In the genomic region with DNA sequence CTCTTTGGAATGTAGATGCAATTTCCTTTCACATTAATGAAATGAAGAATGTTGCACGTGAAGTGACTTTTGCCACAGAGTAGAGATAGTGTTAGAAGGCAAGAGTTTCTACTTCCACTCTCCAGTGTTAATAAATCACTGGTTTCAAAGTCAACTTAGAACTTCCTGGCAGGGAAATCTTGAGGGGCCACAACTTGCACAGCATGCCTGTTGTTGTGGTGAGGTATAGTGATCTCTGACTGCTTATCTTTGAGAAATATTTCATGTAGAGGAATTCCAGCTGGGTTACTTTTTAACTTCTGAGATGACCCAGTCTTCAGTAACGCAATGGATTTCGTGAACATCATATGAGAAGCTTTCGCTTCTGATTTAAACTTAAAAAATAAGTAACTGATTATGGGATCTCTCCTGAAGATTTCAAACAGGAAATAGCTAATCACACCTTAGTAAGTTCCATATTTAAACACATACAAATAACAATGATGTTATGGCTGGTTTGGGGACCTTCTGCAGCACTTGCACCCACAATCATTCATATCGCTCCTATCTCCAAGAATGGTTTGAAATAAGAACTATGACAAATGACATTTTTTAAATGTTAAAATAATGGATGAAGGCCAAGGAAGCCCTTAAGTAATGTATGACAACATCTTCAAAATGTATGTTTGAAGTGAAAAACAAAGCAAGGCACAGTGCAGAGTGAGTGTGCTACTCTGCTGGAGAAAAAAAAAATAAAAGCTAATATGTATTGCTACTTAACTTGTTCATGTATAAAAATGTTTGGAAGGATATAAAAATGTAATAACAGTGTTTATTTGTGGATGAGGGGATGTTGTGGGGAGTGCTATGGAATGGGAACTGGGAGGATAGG, we compare ENCODE assay signal across 1 cellular context.
TF ChIP-seq lines count a peak whose summit lies in the region.

No MANE protein-coding gene starts in this region.

TF ChIP-seq in HepG2, 621 proteins besides CTCF, POLR2A, EP300 and RAD21 (continued from another document and continues in another):
- 0 out of 2 replicates have a peak, but pooled peaks have one; percentile 19 for TF ChIP-seq CEBPG (CRISPR knock-in tag; IDR thresholded peaks at IDR 0.05)
- 0 out of 2 replicates have a peak, but pooled peaks have one; percentile 12 for TF ChIP-seq KMT2B (CRISPR knock-in tag; IDR thresholded peaks at IDR 0.05)
- TF ChIP-seq, protein P1, sequence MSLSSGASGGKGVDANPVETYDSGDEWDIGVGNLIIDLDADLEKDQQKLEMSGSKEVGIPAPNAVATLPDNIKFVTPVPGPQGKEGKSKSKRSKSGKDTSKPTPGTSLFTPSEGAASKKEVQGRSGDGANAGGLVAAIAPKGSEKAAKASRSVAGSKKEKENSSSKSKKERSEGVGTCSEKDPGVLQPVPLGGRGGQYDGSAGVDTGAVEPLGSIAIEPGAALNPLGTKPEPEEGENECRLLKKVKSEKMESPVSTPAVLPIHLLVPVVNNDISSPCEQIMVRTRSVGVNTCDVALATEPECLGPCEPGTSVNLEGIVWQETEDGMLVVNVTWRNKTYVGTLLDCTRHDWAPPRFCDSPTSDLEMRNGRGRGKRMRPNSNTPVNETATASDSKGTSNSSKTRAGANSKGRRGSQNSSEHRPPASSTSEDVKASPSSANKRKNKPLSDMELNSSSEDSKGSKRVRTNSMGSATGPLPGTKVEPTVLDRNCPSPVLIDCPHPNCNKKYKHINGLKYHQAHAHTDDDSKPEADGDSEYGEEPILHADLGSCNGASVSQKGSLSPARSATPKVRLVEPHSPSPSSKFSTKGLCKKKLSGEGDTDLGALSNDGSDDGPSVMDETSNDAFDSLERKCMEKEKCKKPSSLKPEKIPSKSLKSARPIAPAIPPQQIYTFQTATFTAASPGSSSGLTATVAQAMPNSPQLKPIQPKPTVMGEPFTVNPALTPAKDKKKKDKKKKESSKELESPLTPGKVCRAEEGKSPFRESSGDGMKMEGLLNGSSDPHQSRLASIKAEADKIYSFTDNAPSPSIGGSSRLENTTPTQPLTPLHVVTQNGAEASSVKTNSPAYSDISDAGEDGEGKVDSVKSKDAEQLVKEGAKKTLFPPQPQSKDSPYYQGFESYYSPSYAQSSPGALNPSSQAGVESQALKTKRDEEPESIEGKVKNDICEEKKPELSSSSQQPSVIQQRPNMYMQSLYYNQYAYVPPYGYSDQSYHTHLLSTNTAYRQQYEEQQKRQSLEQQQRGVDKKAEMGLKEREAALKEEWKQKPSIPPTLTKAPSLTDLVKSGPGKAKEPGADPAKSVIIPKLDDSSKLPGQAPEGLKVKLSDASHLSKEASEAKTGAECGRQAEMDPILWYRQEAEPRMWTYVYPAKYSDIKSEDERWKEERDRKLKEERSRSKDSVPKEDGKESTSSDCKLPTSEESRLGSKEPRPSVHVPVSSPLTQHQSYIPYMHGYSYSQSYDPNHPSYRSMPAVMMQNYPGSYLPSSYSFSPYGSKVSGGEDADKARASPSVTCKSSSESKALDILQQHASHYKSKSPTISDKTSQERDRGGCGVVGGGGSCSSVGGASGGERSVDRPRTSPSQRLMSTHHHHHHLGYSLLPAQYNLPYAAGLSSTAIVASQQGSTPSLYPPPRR (CRISPR knock-in tag; IDR thresholded peaks at IDR 0.05; ENCODE audit: borderline replicate concordance) = no peak
- TF ChIP-seq BCL6 (CRISPR knock-in tag; IDR thresholded peaks at IDR 0.05) = peak; percentile 37; the same call in 1 of the 2 replicates
- no peak for TF ChIP-seq MTA3 (CRISPR knock-in tag; IDR thresholded peaks at IDR 0.05)
- TF ChIP-seq ETV5 (CRISPR knock-in tag; IDR thresholded peaks at IDR 0.05; ENCODE audit: borderline replicate concordance) = peak; percentile 65; the same call in 1 of the 2 replicates
- TF ChIP-seq FOXA3 (CRISPR knock-in tag; IDR thresholded peaks at IDR 0.05) = peak; percentile 72
- peak; percentile 52; the same call in 1 of the 2 replicates for TF ChIP-seq CBFB (CRISPR knock-in tag; IDR thresholded peaks at IDR 0.05)
- peak; percentile 56; the same call in 1 of the 2 replicates for TF ChIP-seq NFIC (IDR thresholded peaks at IDR 0.05; ENCODE audit: low read length)
- TF ChIP-seq, protein P2, sequence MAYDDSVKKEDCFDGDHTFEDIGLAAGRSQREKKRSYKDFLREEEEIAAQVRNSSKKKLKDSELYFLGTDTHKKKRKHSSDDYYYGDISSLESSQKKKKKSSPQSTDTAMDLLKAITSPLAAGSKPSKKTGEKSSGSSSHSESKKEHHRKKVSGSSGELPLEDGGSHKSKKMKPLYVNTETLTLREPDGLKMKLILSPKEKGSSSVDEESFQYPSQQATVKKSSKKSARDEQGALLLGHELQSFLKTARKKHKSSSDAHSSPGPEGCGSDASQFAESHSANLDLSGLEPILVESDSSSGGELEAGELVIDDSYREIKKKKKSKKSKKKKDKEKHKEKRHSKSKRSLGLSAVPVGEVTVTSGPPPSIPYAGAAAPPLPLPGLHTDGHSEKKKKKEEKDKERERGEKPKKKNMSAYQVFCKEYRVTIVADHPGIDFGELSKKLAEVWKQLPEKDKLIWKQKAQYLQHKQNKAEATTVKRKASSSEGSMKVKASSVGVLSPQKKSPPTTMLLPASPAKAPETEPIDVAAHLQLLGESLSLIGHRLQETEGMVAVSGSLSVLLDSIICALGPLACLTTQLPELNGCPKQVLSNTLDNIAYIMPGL (CRISPR knock-in tag; IDR thresholded peaks at IDR 0.05; ENCODE audit: borderline replicate concordance in 1 of 2, low read depth in 1 of 2) = peak in 1 of 2 experiments; percentile 9; a peak in 1 of 4 replicates
- no peak for TF ChIP-seq GABPB1 (CRISPR knock-in tag; IDR thresholded peaks at IDR 0.05)
- no peak for TF ChIP-seq KLF13 (CRISPR knock-in tag; IDR thresholded peaks at IDR 0.05)
- peak; percentile 41; the same call in 1 of the 2 replicates for TF ChIP-seq SALL1 (CRISPR knock-in tag; IDR thresholded peaks at IDR 0.05)
- TF ChIP-seq, protein P3, sequence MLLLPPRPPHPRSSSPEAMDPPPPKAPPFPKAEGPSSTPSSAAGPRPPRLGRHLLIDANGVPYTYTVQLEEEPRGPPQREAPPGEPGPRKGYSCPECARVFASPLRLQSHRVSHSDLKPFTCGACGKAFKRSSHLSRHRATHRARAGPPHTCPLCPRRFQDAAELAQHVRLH (CRISPR knock-in tag; IDR thresholded peaks at IDR 0.05; ENCODE audit: borderline replicate concordance, low read depth) = peak; percentile 52; the same call in 1 of the 2 replicates
- TF ChIP-seq RXRB (CRISPR knock-in tag; IDR thresholded peaks at IDR 0.05; ENCODE audit: borderline replicate concordance) = peak; percentile 60; the same call in 1 of the 2 replicates
- peak; percentile 40 for TF ChIP-seq NR2F6 (IDR thresholded peaks at IDR 0.05)
- TF ChIP-seq NR2F6 (CRISPR knock-in tag; IDR thresholded peaks at IDR 0.05) = 0 out of 2 replicates have a peak, but pooled peaks have one; percentile 22
- no peak for TF ChIP-seq MIER2 (CRISPR knock-in tag; IDR thresholded peaks at IDR 0.05)
- 0 out of 2 replicates have a peak, but pooled peaks have one; percentile 41 for TF ChIP-seq TBX2 (CRISPR knock-in tag; IDR thresholded peaks at IDR 0.05; ENCODE audit: borderline replicate concordance)
- no peak for TF ChIP-seq FOXA1 (IDR thresholded peaks at IDR 0.05)
- peak; percentile 40; the same call in 1 of the 2 replicates for TF ChIP-seq FOXA1 (CRISPR knock-in tag; IDR thresholded peaks at IDR 0.05)
- TF ChIP-seq, protein P4, sequence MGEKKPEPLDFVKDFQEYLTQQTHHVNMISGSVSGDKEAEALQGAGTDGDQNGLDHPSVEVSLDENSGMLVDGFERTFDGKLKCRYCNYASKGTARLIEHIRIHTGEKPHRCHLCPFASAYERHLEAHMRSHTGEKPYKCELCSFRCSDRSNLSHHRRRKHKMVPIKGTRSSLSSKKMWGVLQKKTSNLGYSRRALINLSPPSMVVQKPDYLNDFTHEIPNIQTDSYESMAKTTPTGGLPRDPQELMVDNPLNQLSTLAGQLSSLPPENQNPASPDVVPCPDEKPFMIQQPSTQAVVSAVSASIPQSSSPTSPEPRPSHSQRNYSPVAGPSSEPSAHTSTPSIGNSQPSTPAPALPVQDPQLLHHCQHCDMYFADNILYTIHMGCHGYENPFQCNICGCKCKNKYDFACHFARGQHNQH (CRISPR knock-in tag; IDR thresholded peaks at IDR 0.05) = 0 out of 2 replicates have a peak, but pooled peaks have one; percentile 34
- TF ChIP-seq ERF (CRISPR knock-in tag; IDR thresholded peaks at IDR 0.05) = no peak
- TF ChIP-seq, protein P5, sequence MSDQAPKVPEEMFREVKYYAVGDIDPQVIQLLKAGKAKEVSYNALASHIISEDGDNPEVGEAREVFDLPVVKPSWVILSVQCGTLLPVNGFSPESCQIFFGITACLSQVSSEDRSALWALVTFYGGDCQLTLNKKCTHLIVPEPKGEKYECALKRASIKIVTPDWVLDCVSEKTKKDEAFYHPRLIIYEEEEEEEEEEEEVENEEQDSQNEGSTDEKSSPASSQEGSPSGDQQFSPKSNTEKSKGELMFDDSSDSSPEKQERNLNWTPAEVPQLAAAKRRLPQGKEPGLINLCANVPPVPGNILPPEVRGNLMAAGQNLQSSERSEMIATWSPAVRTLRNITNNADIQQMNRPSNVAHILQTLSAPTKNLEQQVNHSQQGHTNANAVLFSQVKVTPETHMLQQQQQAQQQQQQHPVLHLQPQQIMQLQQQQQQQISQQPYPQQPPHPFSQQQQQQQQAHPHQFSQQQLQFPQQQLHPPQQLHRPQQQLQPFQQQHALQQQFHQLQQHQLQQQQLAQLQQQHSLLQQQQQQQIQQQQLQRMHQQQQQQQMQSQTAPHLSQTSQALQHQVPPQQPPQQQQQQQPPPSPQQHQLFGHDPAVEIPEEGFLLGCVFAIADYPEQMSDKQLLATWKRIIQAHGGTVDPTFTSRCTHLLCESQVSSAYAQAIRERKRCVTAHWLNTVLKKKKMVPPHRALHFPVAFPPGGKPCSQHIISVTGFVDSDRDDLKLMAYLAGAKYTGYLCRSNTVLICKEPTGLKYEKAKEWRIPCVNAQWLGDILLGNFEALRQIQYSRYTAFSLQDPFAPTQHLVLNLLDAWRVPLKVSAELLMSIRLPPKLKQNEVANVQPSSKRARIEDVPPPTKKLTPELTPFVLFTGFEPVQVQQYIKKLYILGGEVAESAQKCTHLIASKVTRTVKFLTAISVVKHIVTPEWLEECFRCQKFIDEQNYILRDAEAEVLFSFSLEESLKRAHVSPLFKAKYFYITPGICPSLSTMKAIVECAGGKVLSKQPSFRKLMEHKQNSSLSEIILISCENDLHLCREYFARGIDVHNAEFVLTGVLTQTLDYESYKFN (CRISPR knock-in tag; conservative IDR thresholded peaks at IDR 0.05) = peak; percentile 78
- TF ChIP-seq NFRKB (IDR thresholded peaks at IDR 0.05) = no peak
- TF ChIP-seq ZNF225 (CRISPR knock-in tag; IDR thresholded peaks at IDR 0.05) = no peak
- no peak for TF ChIP-seq ZNF207 (IDR thresholded peaks at IDR 0.05; ENCODE audit: borderline replicate concordance)
- TF ChIP-seq GATA4 (IDR thresholded peaks at IDR 0.05; ENCODE audit: borderline replicate concordance, low read depth) = peak; percentile 69; the same call in 1 of the 2 replicates
- peak; percentile 51; the same call in 1 of the 2 replicates for TF ChIP-seq ZNF337 (CRISPR knock-in tag; IDR thresholded peaks at IDR 0.05; ENCODE audit: borderline replicate concordance, low read depth)
- TF ChIP-seq SOX5 (CRISPR knock-in tag; IDR thresholded peaks at IDR 0.05; ENCODE audit: borderline replicate concordance) = peak; percentile 78; the same call in 1 of the 2 replicates
- TF ChIP-seq RBFOX2 (IDR thresholded peaks at IDR 0.05; ENCODE audit: low read depth, low read length) = no peak
- TF ChIP-seq KAT8 (CRISPR knock-in tag; IDR thresholded peaks at IDR 0.05) = 0 out of 2 replicates have a peak, but pooled peaks have one; percentile 34
- TF ChIP-seq NCOA2 (CRISPR knock-in tag; IDR thresholded peaks at IDR 0.05) = peak; percentile 80
- TF ChIP-seq, protein P6, sequence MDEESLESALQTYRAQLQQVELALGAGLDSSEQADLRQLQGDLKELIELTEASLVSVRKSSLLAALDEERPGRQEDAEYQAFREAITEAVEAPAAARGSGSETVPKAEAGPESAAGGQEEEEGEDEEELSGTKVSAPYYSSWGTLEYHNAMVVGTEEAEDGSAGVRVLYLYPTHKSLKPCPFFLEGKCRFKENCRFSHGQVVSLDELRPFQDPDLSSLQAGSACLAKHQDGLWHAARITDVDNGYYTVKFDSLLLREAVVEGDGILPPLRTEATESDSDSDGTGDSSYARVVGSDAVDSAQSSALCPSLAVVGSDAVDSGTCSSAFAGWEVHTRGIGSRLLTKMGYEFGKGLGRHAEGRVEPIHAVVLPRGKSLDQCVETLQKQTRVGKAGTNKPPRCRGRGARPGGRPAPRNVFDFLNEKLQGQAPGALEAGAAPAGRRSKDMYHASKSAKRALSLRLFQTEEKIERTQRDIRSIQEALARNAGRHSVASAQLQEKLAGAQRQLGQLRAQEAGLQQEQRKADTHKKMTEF (CRISPR knock-in tag; IDR thresholded peaks at IDR 0.05) = peak; percentile 64
- peak; percentile 34 for TF ChIP-seq TCF7 (IDR thresholded peaks at IDR 0.05; ENCODE audit: low read depth)
- TF ChIP-seq, protein P7, sequence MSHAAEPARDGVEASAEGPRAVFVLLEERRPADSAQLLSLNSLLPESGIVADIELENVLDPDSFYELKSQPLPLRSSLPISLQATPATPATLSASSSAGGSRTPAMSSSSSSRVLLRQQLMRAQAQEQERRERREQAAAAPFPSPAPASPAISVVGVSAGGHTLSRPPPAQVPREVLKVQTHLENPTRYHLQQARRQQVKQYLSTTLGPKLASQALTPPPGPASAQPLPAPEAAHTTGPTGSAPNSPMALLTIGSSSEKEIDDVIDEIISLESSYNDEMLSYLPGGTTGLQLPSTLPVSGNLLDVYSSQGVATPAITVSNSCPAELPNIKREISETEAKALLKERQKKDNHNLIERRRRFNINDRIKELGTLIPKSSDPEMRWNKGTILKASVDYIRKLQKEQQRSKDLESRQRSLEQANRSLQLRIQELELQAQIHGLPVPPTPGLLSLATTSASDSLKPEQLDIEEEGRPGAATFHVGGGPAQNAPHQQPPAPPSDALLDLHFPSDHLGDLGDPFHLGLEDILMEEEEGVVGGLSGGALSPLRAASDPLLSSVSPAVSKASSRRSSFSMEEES (CRISPR knock-in tag; IDR thresholded peaks at IDR 0.05) = 0 out of 2 replicates have a peak, but pooled peaks have one; percentile 33
- TF ChIP-seq ASH2L (IDR thresholded peaks at IDR 0.05; ENCODE audit: insufficient read length, low read depth, low read length) = peak; percentile 53
- no peak for TF ChIP-seq ZNF749 (CRISPR knock-in tag; IDR thresholded peaks at IDR 0.05; ENCODE audit: borderline replicate concordance)
- TF ChIP-seq HOXA5 (CRISPR knock-in tag; IDR thresholded peaks at IDR 0.05) = 0 out of 2 replicates have a peak, but pooled peaks have one; percentile 47
- TF ChIP-seq FOXP1 (IDR thresholded peaks at IDR 0.05) = no peak
- TF ChIP-seq FOXP1 (CRISPR knock-in tag; IDR thresholded peaks at IDR 0.05) = peak; percentile 45; the same call in 1 of the 2 replicates
- TF ChIP-seq SP2 (CRISPR knock-in tag; IDR thresholded peaks at IDR 0.05) = no peak
